ENCODE assay signal across 12 cellular contexts in genomic region chr1:208187499-208188041, GRCh38.
DNase-seq lines count a peak whose midpoint lies in the region; ATAC-seq and TF ChIP-seq lines count a peak whose summit lies in the region.
"Had no signal": no experiment of that assay in that cellular context is flagged by ENCODE, and none has a peak within 500 bp of the region (broad histone marks: within the 10 kb centered on the region; RNA-seq: fewer than 3 reads in every experiment).

No MANE protein-coding gene starts in this region.

- DNase-seq in NCI-H146 treated with DMSO at 0.1 percent for 48 hours (lab: John Stamatoyannopoulos, UW; ENCODE audit: unreplicated experiment) (no peak), HuH-7.5 (ENCODE audit: low spot score) (no peak)
- DNase-seq in stimulated activated naive CD8-positive, alpha-beta T cell treated with anti-CD3 and anti-CD28 coated beads, Interleukin-15, Interleukin-2, amounts not matched to agents 100 U/mL and 50 U/mL, for 24 hours = no peak
- DNase-seq in activated CD8-positive, alpha-beta memory T cell treated with anti-CD3 and anti-CD28 coated beads, Interleukin-2, amount 50 U/mL, for 4 hours = no peak
- DNase-seq: gastrocnemius medialis, midbrain, NCI-H446 had no signal

- ATAC-seq in GM19324 (IDR thresholded peaks at IDR 0.05; ENCODE audit: low FRiP score, unreplicated experiment) (peak; percentile 63), HG02840 (IDR thresholded peaks at IDR 0.05; ENCODE audit: low FRiP score, unreplicated experiment) (peak; percentile 50)
- no peak for ATAC-seq in stimulated activated naive CD8-positive, alpha-beta T cell treated with anti-CD3 and anti-CD28 coated beads, Interleukin-15, Interleukin-2, amounts not matched to agents 100 U/mL and 50 U/mL, for 24 hours
- ATAC-seq: gastrocnemius medialis had no signal

- TF ChIP-seq CTCF in KMS-11 (conservative IDR thresholded peaks at IDR 0.05; ENCODE audit: low read depth, low read length) = no peak

- H2AFZ ChIP-seq in ACC112 (ENCODE audit: low read length, unreplicated experiment) = no peak overlapping the region
- peak overlapping the region; percentile 1; the same call in 1 of the 2 replicates for H2AFZ ChIP-seq in KMS-11 (ENCODE audit: low read depth)

- H3K36me3 ChIP-seq in ACC112 (ENCODE audit: insufficient read depth, low read length) = peaks cover 7% of the 10 kb centered on the region
- H3K36me3 ChIP-seq in KMS-11 (ENCODE audit: insufficient read depth) = no peaks in the 10 kb centered on the region
- H3K36me3 ChIP-seq: gastrocnemius medialis had no signal

- H3K9ac ChIP-seq in KMS-11 = no peak overlapping the region

- H3K27me3 ChIP-seq in ACC112 (ENCODE audit: insufficient read depth, low read length) (no peaks in the 10 kb centered on the region), KMS-11 (ENCODE audit: insufficient read depth, low read depth) (no peaks in the 10 kb centered on the region)
- H3K27me3 ChIP-seq: gastrocnemius medialis had no signal

- H3K4me3 ChIP-seq in ACC112 (ENCODE audit: low read depth, low read length) = no peak overlapping the region
- peak overlapping the region; percentile 6 for H3K4me3 ChIP-seq in KMS-11 (IDR thresholded peaks at IDR 0.05; ENCODE audit: insufficient read depth, low read depth, low read length)
- H3K4me3 ChIP-seq: gastrocnemius medialis, skin epidermis had no signal

- H3K4me1 ChIP-seq in ACC112 (ENCODE audit: control insufficient read depth, insufficient read depth, low read length, unreplicated experiment) = peaks cover 59% of the 10 kb centered on the region
- H3K4me1 ChIP-seq in KMS-11 (ENCODE audit: low read depth, poor library complexity, severe bottlenecking) = peaks cover 46% of the 10 kb centered on the region

- no peaks in the 10 kb centered on the region for H4K20me1 ChIP-seq in KMS-11 (ENCODE audit: insufficient read depth)

- peak overlapping the region; percentile 40 for H3K4me2 ChIP-seq in KMS-11

- H3K27ac ChIP-seq in ACC112 (ENCODE audit: low read depth, low read length) (peak overlapping the region; percentile 30; the same call in 1 of the 2 replicates), KMS-11 (peak overlapping the region; percentile 19; the same call in 1 of the 2 replicates)
- H3K27ac ChIP-seq: gastrocnemius medialis, skin epidermis had no signal

- H3K79me2 ChIP-seq in ACC112 (ENCODE audit: control insufficient read depth, insufficient read depth, low read length, unreplicated experiment) (peaks cover 23% of the 10 kb centered on the region), KMS-11 (ENCODE audit: insufficient read depth, low read depth) (no peaks in the 10 kb centered on the region)
